ENCODE assay signal across 8 cellular contexts in genomic region chr4:87986508-87986907, GRCh38. TPM values are rescaled to one million over a fixed set of nuclear protein-coding genes. Genes with fewer than 3 reads are reported as not detected.
"Had no signal": no experiment of that assay in that cellular context is flagged by ENCODE, and none has a peak within 500 bp of the region (broad histone marks: within the 10 kb centered on the region; RNA-seq: fewer than 3 reads in every experiment).

No MANE protein-coding gene starts in this region.

- H3K27ac ChIP-seq: HL-60 had no signal

- FAIRE-seq: HepG2, HTR-8/SVneo, K562 had no signal

- H3K4me3 ChIP-seq: K562 had no signal

- DNase-seq: IMR-90, KBM-7, KG1 had no signal

- ATAC-seq: K562 had no signal

RNA-seq across cellular contexts. Expression of gene SPP1, which starts 11.0 kb away (rescaled TPM):
- polyA plus RNA-seq: IgD-negative memory B cell had no signal
